In genomic region chr7:123750389-123751230, GRCh38 we compare ENCODE assay signal across 1 cellular context.
TF ChIP-seq lines count a peak whose summit lies in the region.

No MANE protein-coding gene starts in this region.

TF ChIP-seq in WTC11, 78 proteins besides CTCF, POLR2A, EP300 and RAD21 (continued from another document):
- no peak for TF ChIP-seq E2F5 (CRISPR knock-in tag; IDR thresholded peaks at IDR 0.05)
